12 cellular contexts compared by ENCODE assay signal in genomic region chr1:58779059-58779754, GRCh38. TPM values are rescaled to one million over a fixed set of nuclear protein-coding genes. Genes with fewer than 3 reads are reported as not detected.
DNase-seq lines count a peak whose midpoint lies in the region; ATAC-seq and TF ChIP-seq lines count a peak whose summit lies in the region.
"Had no signal": no experiment of that assay in that cellular context is flagged by ENCODE, and none has a peak within 500 bp of the region (broad histone marks: within the 10 kb centered on the region; RNA-seq: fewer than 3 reads in every experiment).

No MANE protein-coding gene starts in this region.

- no peak for TF ChIP-seq POLR2A in prostate gland (IDR thresholded peaks at IDR 0.05)

- no peaks in the 10 kb centered on the region for H3K9me2 ChIP-seq in GM23248 (ENCODE audit: insufficient read depth)
- H3K9me2 ChIP-seq in SK-N-SH: no peaks in the 10 kb centered on the region

- intact Hi-C loops in prostate gland (cut with DNase I): no loop called here

- H2AFZ ChIP-seq in GM23248: no peak overlapping the region
- no peak overlapping the region for H2AFZ ChIP-seq in SK-N-SH (ENCODE audit: low read depth)

- no peak for TF ChIP-seq EP300 in SK-N-SH (IDR thresholded peaks at IDR 0.05; ENCODE audit: borderline replicate concordance in 1 of 2, low read depth in 1 of 2, low read length in 1 of 2)

- H3K79me2 ChIP-seq in GM23248 (ENCODE audit: insufficient read depth): peaks cover 40% of the 10 kb centered on the region
- peaks cover 39% of the 10 kb centered on the region for H3K79me2 ChIP-seq in SK-N-SH (ENCODE audit: insufficient read depth)

- DNase-seq in GM23248 (no peak), SK-N-SH (no peak), fibroblast of mammary gland (ENCODE audit: low read depth) (peak; percentile 18), prostate gland (ENCODE audit: low spot score) (no peak), NCI-H1048 (lab: John Stamatoyannopoulos, UW) (no peak), NCI-H226 (no peak)
- DNase-seq: activated T-cell treated with anti-CD3 and anti-CD28 coated beads, Interleukin-2, amount 50 U/mL, for 48 hours; Karpas-422; stimulated activated CD4-positive, alpha-beta T cell treated with anti-CD3 and anti-CD28 coated beads, Interleukin-4, amount 100 ng/mL, for 4 hours had no signal

- H3K9me3 ChIP-seq in GM23248 (ENCODE audit: low read depth) (no peaks in the 10 kb centered on the region), SK-N-SH (no peaks in the 10 kb centered on the region), prostate gland (no peaks in the 10 kb centered on the region)
- H3K9me3 ChIP-seq: SJSA1 had no signal

- peaks cover 14% of the 10 kb centered on the region; the same call in 1 of the 2 replicates for H4K20me1 ChIP-seq in GM23248 (ENCODE audit: insufficient read depth)
- peaks cover 44% of the 10 kb centered on the region for H4K20me1 ChIP-seq in SK-N-SH (ENCODE audit: insufficient read depth)

- no peak for TF ChIP-seq RAD21 in SK-N-SH (IDR thresholded peaks at IDR 0.05; ENCODE audit: low read length)

- peaks cover 22% of the 10 kb centered on the region for H3K36me3 ChIP-seq in GM23248 (ENCODE audit: low read depth)
- H3K36me3 ChIP-seq in SK-N-SH (replicated peaks in 1 of 2; ENCODE audit: control insufficient read depth in 1 of 2, insufficient read depth in 2 of 2, low read length in 1 of 2): peaks cover 14 to 30% of the 10 kb centered on the region in 2 experiments
- no peaks in the 10 kb centered on the region for H3K36me3 ChIP-seq in prostate gland

- peak overlapping the region; percentile 95 for H3K9ac ChIP-seq in GM23248
- H3K9ac ChIP-seq in SK-N-SH: 0 out of 2 replicates have a peak overlapping the region, but pooled peaks have one; percentile 99

- POLR2A ChIA-PET in SK-N-SH (lab: Yijun Ruan, JAX): no interaction called here

- in situ Hi-C loops in GM23248 (cut with MboI): loop anchor here (25.0 kb wide), 1 partner anchor 508 kb away; the partner anchor contains the start of gene FGGY

- H3K27ac ChIP-seq in GM23248 (peak overlapping the region; percentile 91; the same call in 1 of the 2 replicates), SK-N-SH (ENCODE audit: low read depth in 2 of 2, low read length in 1 of 2) (peak overlapping the region in 1 of 2 experiments; percentile 97; a peak in 1 of 4 replicates), prostate gland (peak overlapping the region; percentile 99 to 100)

- ATAC-seq in HG03521 (IDR thresholded peaks at IDR 0.05; ENCODE audit: unreplicated experiment) (no peak), HG02852 (IDR thresholded peaks at IDR 0.05; ENCODE audit: unreplicated experiment) (no peak)

- peak overlapping the region; percentile 99 for H3K4me2 ChIP-seq in GM23248 (ENCODE audit: unreplicated experiment)
- peak overlapping the region; percentile 85; the same call in 1 of the 2 replicates for H3K4me2 ChIP-seq in SK-N-SH

- H3K4me1 ChIP-seq in GM23248 (ENCODE audit: insufficient read depth): 0 out of 2 replicates have a peak, but pooled peaks cover 15% of the 10 kb centered on the region
- H3K4me1 ChIP-seq in SK-N-SH (ENCODE audit: control insufficient read depth in 1 of 2, insufficient read depth in 2 of 2, low read depth in 1 of 2, low read length in 1 of 2): peaks cover 0 to 17% of the 10 kb centered on the region in 2 experiments; a peak in 2 of 4 replicates
- H3K4me1 ChIP-seq in prostate gland (replicated peaks): no peaks in the 10 kb centered on the region

- H3F3A ChIP-seq in GM23248 (ENCODE audit: insufficient read depth) (peaks cover 44% of the 10 kb centered on the region), SK-N-SH (replicated peaks; ENCODE audit: insufficient read depth) (peaks cover 43% of the 10 kb centered on the region)

- peak overlapping the region; percentile 92 for H3K4me3 ChIP-seq in GM23248
- no peak overlapping the region for H3K4me3 ChIP-seq in SK-N-SH (ENCODE audit: low read depth in 2 of 2, low read length in 1 of 2)
- no peak overlapping the region for H3K4me3 ChIP-seq in fibroblast of mammary gland (ENCODE audit: control insufficient read depth, low read depth, low read length)
- no peak overlapping the region for H3K4me3 ChIP-seq in prostate gland
- H3K4me3 ChIP-seq: SJSA1 had no signal

- 16 to 18% methylated on average over 2 of the region's 2 CpGs for WGBS in GM23248 (ENCODE audit: low coverage in 1 of 2, low lambda C conversion rate in 2 of 2, missing lambda C conversion rate in 2 of 2), 2 experiments
- 85% methylated on average over 2 of the region's 2 CpGs for WGBS in SK-N-SH (ENCODE audit: low lambda C conversion rate)
- WGBS in prostate gland: 65% methylated on average over 2 of the region's 2 CpGs

- TF ChIP-seq CTCF in SK-N-SH (IDR thresholded peaks at IDR 0.05): no peak
- TF ChIP-seq CTCF in fibroblast of mammary gland (conservative IDR thresholded peaks at IDR 0.05; ENCODE audit: control insufficient read depth, insufficient read depth, low read depth, low read length): no peak
- TF ChIP-seq CTCF in prostate gland (IDR thresholded peaks at IDR 0.05): no peak

- CTCF ChIA-PET in SK-N-SH (lab: Yijun Ruan, JAX): interaction anchor here (1.1 to 4.7 kb wide), 3 partner anchors 11 to 981 kb away, joined by 3 to 31 read pairs (median 5); no protein-coding TSS in a partner anchor

- H3K27me3 ChIP-seq in GM23248 (replicated peaks; ENCODE audit: insufficient read depth): no peaks in the 10 kb centered on the region
- H3K27me3 ChIP-seq in SK-N-SH (ENCODE audit: insufficient read depth): no peaks in the 10 kb centered on the region
- no peaks in the 10 kb centered on the region for H3K27me3 ChIP-seq in prostate gland (replicated peaks; ENCODE audit: insufficient read depth)
- H3K27me3 ChIP-seq: SJSA1 had no signal

TF ChIP-seq in SK-N-SH, 30 proteins besides CTCF, POLR2A, EP300 and RAD21:
- TF ChIP-seq FOXJ3 (CRISPR knock-in tag; IDR thresholded peaks at IDR 0.05) (no peak), TAF1 (IDR thresholded peaks at IDR 0.05; ENCODE audit: borderline replicate concordance, low read depth, low read length) (no peak), MXI1 (IDR thresholded peaks at IDR 0.05; ENCODE audit: low read depth, low read length) (no peak), YY1 (IDR thresholded peaks at IDR 0.05; ENCODE audit: low read depth) (no peak)

RNA-seq across cellular contexts. Expression of gene JUN, which starts 4.6 kb away (rescaled TPM):
- 107 and 112 TPM in 2 replicates for total RNA-seq in GM23248 (2014; rRNA removed; shearing (Covaris generic))
- polyA plus RNA-seq in GM23248 (2016; fragmentation: Nextera tagmentation; extraction: Ambion mirVana): 43.4 and 45.3 TPM in 2 replicates
- 54.6 and 66.5 TPM in 2 replicates for polyA plus RNA-seq in SK-N-SH (2012; rRNA removed)
- 34.2 and 46.9 TPM in 2 replicates for polyA plus RNA-seq in SK-N-SH (2012; cell fraction: cytosol; rRNA removed)
- polyA plus RNA-seq in SK-N-SH (2012; cell fraction: nucleus; rRNA removed): 83.5 and 100 TPM in 2 replicates
- total RNA-seq in prostate gland: 100 to 1,000 TPM; 154 to 303 TPM
